Comparison of ENCODE assay signal across 18 cellular contexts in the genomic region with DNA sequence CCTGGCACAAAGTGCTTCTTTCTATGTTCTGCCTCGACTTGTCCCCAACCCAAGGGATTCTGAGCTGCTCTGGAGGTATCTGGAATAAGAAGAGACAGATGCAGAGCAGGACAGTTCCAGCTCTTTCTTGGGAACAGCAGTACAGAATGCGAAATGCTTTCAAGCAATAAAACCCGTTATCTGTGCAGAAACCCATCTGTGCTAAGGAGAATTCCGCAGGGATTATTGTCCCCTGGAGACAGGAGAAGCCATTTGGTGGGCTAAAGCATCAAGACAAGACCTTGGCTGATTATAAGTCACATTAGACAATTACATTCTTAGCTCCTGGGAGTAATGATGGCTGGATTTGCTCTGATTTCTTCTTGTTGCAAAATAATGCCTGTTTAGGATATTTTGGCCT.
DNase-seq lines count a peak whose midpoint lies in the region; TF ChIP-seq lines count a peak whose summit lies in the region.
"Had no signal": no experiment of that assay in that cellular context is flagged by ENCODE, and none has a peak within 500 bp of the region (broad histone marks: within the 10 kb centered on the region; RNA-seq: fewer than 3 reads in every experiment).

No MANE protein-coding gene starts in this region.

- H3K27me3 ChIP-seq in left ventricle myocardium inferior (ENCODE audit: low read depth) (no peaks in the 10 kb centered on the region), smooth muscle cell (ENCODE audit: low read depth) (peaks cover 5% of the 10 kb centered on the region)
- H3K27me3 ChIP-seq: BE2C had no signal

- H3K9ac ChIP-seq in smooth muscle cell (ENCODE audit: low read depth): no peak overlapping the region

- H3K9me3 Mint-ChIP-seq in glutamatergic neuron (ENCODE audit: unreplicated experiment): peaks cover 9% of the 10 kb centered on the region
- H3K9me3 Mint-ChIP-seq: CD4-positive, CD25-positive, alpha-beta regulatory T cell had no signal

- peak overlapping the region; percentile 72 for H3K27ac Mint-ChIP-seq in glutamatergic neuron (ENCODE audit: unreplicated experiment)
- H3K27ac Mint-ChIP-seq: CD4-positive, CD25-positive, alpha-beta regulatory T cell had no signal

- no peak for DNase-seq in left ventricle myocardium inferior
- no peak for DNase-seq in cardiac septum (ENCODE audit: low spot score)
- DNase-seq in NCI-H2171 (lab: John Stamatoyannopoulos, UW): peak; percentile 43
- no peak for DNase-seq in glutamatergic neuron
- no peak for DNase-seq in smooth muscle cell (lab: John Stamatoyannopoulos, UW; ENCODE audit: unreplicated experiment)
- no peak for DNase-seq in activated CD4-positive, alpha-beta T cell treated with anti-CD3 and anti-CD28 coated beads, Interleukin-2, amount 50 U/mL, for 48 hours
- no peak for DNase-seq in cerebellar cortex (ENCODE audit: low spot score)
- DNase-seq in middle frontal gyrus (ENCODE audit: extremely low spot score, low spot score): no peak
- DNase-seq: BE2C; CD4-positive, CD25-positive, alpha-beta regulatory T cell; GF-D8; H7; Kasumi-1; NCI-H1417; NCI-H1694 treated with DMSO at 0.1 percent for 48 hours; NCI-H2081 treated with DMSO at 0.1 percent for 48 hours; NCI-H748 treated with DMSO at 0.1 percent for 48 hours had no signal

- TF ChIP-seq CTCF in left ventricle myocardium inferior (IDR thresholded peaks at IDR 0.05; ENCODE audit: borderline replicate concordance) (no peak), glutamatergic neuron (IDR thresholded peaks at IDR 0.05; ENCODE audit: partially characterized antibody, unreplicated experiment) (no peak), smooth muscle cell (IDR thresholded peaks at IDR 0.05; ENCODE audit: borderline replicate concordance, insufficient read depth, poor library complexity, severe bottlenecking) (no peak)

- H3K4me3 ChIP-seq in left ventricle myocardium inferior (no peak overlapping the region), smooth muscle cell (no peak overlapping the region)
- H3K4me3 ChIP-seq: A549 had no signal

- H3K27me3 Mint-ChIP-seq in glutamatergic neuron (ENCODE audit: unreplicated experiment): peaks cover 7% of the 10 kb centered on the region

- H3K36me3 Mint-ChIP-seq in glutamatergic neuron (ENCODE audit: unreplicated experiment): no peaks in the 10 kb centered on the region
- H3K36me3 Mint-ChIP-seq: CD4-positive, CD25-positive, alpha-beta regulatory T cell had no signal

- H3K36me3 ChIP-seq in left ventricle myocardium inferior (no peaks in the 10 kb centered on the region), smooth muscle cell (ENCODE audit: low read depth) (no peaks in the 10 kb centered on the region)
- H3K36me3 ChIP-seq: BE2C had no signal

- H2AFZ ChIP-seq in smooth muscle cell (ENCODE audit: low read depth): no peak overlapping the region

- H3K4me1 ChIP-seq in left ventricle myocardium inferior (peaks cover 73% of the 10 kb centered on the region), smooth muscle cell (ENCODE audit: low read depth) (no peaks in the 10 kb centered on the region)
- H3K4me1 ChIP-seq: BE2C had no signal

- no peaks in the 10 kb centered on the region for H4K20me1 ChIP-seq in smooth muscle cell (ENCODE audit: low read depth)

- H3K4me2 ChIP-seq in smooth muscle cell: peak overlapping the region; percentile 26
- H3K4me2 ChIP-seq: A549 had no signal

- peaks cover 11% of the 10 kb centered on the region for H3F3A ChIP-seq in smooth muscle cell (ENCODE audit: low read depth)

- H3K4me3 Mint-ChIP-seq in glutamatergic neuron (ENCODE audit: unreplicated experiment): peak overlapping the region; percentile 46
- H3K4me3 Mint-ChIP-seq: CD4-positive, CD25-positive, alpha-beta regulatory T cell had no signal

- peak overlapping the region; percentile 72 for H3K27ac ChIP-seq in left ventricle myocardium inferior (replicated peaks)
- H3K27ac ChIP-seq in smooth muscle cell (ENCODE audit: low read depth): peak overlapping the region; percentile 1
- H3K27ac ChIP-seq: A549 had no signal

- whole genome bisulfite sequencing in smooth muscle cell (ENCODE audit: low lambda C conversion rate): 19% methylated on average over 4 of the region's 4 CpGs

- intact Hi-C loops in left ventricle myocardium inferior (cut with micrococcal nuclease) (no loop called here), cardiac septum (cut with DNase I) (loop anchor here (5.0 kb wide), 1 partner anchor 133 kb away; no protein-coding TSS in a partner anchor)

- H3K4me1 Mint-ChIP-seq in glutamatergic neuron (ENCODE audit: low read depth, unreplicated experiment): peaks cover 26% of the 10 kb centered on the region
- H3K4me1 Mint-ChIP-seq: CD4-positive, CD25-positive, alpha-beta regulatory T cell had no signal

- H3K9me3 ChIP-seq in left ventricle myocardium inferior (replicated peaks) (no peaks in the 10 kb centered on the region), smooth muscle cell (replicated peaks; ENCODE audit: low read depth) (no peaks in the 10 kb centered on the region)
- H3K9me3 ChIP-seq: A549, BE2C had no signal

- no peaks in the 10 kb centered on the region for H3K79me2 ChIP-seq in smooth muscle cell (ENCODE audit: low read depth)
